3 cellular contexts compared by ENCODE assay signal in genomic region chr1:36366091-36366661, GRCh38.
A peak's percentile ranks its signal among the peaks of the same experiment; 100 is the strongest.
TF ChIP-seq lines count a peak whose summit lies in the region.

No MANE protein-coding gene starts in this region.

TF ChIP-seq in SK-N-SH treated with all-trans-retinoic acid at 6 μM for 48 hours, 23 proteins besides CTCF, POLR2A, EP300 and RAD21:
- TF ChIP-seq ZFP30 (CRISPR knock-in tag; IDR thresholded peaks at IDR 0.05) = no peak
- TF ChIP-seq TCF4 (CRISPR knock-in tag; IDR thresholded peaks at IDR 0.05; ENCODE audit: borderline replicate concordance) = 0 out of 2 replicates have a peak, but pooled peaks have one; percentile 13
TF ChIP-seq in SK-N-SH treated with all-trans-retinoic acid at 6 μM for 48 hours: peak in this region for 1.

TF ChIP-seq in GM12878, 131 proteins besides CTCF, POLR2A, EP300 and RAD21:
- TF ChIP-seq KAT2A (conservative IDR thresholded peaks at IDR 0.05; ENCODE audit: control insufficient read depth, low read depth, low read length) = no peak
- no peak for TF ChIP-seq ZNF207 (IDR thresholded peaks at IDR 0.05; ENCODE audit: borderline replicate concordance)
- TF ChIP-seq SMAD1 (IDR thresholded peaks at IDR 0.05; ENCODE audit: low read depth, partially characterized antibody) = no peak
- no peak for TF ChIP-seq MTA2 (IDR thresholded peaks at IDR 0.05; ENCODE audit: low read depth)
- TF ChIP-seq ETV6 (conservative IDR thresholded peaks at IDR 0.05 in 1 of 2, IDR thresholded peaks at IDR 0.05 in 1 of 2; ENCODE audit: borderline replicate concordance in 1 of 2, low read depth in 1 of 2) = no peak
- TF ChIP-seq SKIL (IDR thresholded peaks at IDR 0.05; ENCODE audit: low read depth, poor library complexity, severe bottlenecking) = no peak
- TF ChIP-seq ZNF217 (IDR thresholded peaks at IDR 0.05) = no peak
- TF ChIP-seq BACH1 (IDR thresholded peaks at IDR 0.05; ENCODE audit: borderline replicate concordance) = no peak
- no peak for TF ChIP-seq IRF3 (IDR thresholded peaks at IDR 0.05)
- TF ChIP-seq USF1 (IDR thresholded peaks at IDR 0.05; ENCODE audit: borderline replicate concordance, extremely low read length, insufficient read depth, low read depth, low read length) = no peak
- TF ChIP-seq TBL1XR1 (IDR thresholded peaks at IDR 0.05; ENCODE audit: low read depth, low read length) = no peak
- TF ChIP-seq IRF4 (IDR thresholded peaks at IDR 0.05; ENCODE audit: low read depth, low read length) = no peak
- TF ChIP-seq MLLT1 (IDR thresholded peaks at IDR 0.05) = no peak
- no peak for TF ChIP-seq ESRRA (IDR thresholded peaks at IDR 0.05; ENCODE audit: low read length)
- no peak for TF ChIP-seq BRCA1 (IDR thresholded peaks at IDR 0.05; ENCODE audit: low read depth, low read length)
- no peak for TF ChIP-seq WRNIP1 (IDR thresholded peaks at IDR 0.05; ENCODE audit: borderline replicate concordance, low read depth, low read length)

TF ChIP-seq in HepG2, 621 proteins besides CTCF, POLR2A, EP300 and RAD21:
- TF ChIP-seq RBM22 (optimal IDR thresholded peaks at IDR 0.05; ENCODE audit: low read length) (peak; percentile 28), GTF2F1 (IDR thresholded peaks at IDR 0.05; ENCODE audit: low read length) (no peak), ZNF775 (CRISPR knock-in tag; IDR thresholded peaks at IDR 0.05; ENCODE audit: borderline replicate concordance) (no peak), SRY (CRISPR knock-in tag; IDR thresholded peaks at IDR 0.05) (no peak), GPN1 (CRISPR knock-in tag; IDR thresholded peaks at IDR 0.05; ENCODE audit: borderline replicate concordance) (no peak), MXD3 (CRISPR knock-in tag; IDR thresholded peaks at IDR 0.05) (no peak)
